In the genomic region with DNA sequence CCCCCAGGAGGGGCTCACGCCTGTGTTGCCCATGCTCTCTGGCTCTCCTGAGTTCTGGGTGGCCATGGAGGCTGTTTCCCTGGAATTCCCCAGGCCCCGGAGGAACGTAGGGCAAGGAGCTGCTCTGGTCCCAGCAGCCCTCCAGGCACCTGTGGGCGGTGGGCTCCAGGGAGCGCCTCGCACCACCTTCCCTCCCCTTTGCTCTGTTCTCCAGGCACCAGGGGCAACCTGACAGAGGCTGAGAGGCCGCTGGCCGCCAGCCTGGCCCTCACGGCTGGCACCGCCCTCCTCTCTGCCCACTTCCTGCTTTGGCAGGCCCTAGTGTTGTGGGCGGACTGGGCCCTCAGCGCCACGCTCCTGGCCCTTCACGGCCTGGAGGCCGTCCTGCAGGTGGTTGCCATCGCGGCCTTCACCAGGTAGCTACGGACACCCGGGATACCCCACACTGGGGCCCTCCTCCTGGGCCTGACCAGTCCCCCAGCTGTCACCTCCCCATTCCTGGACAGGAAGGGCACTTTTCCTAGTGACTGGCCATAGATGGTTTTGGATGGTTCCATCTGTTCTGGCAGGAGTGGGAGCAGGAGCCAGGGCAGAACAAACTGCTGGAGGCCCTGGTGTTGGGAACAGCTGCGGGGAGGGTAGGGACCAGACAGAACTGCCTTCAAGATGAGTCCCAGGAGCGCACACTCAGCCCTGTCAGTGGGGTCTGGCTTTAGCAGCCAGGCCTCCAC, we compare ENCODE assay signal across 13 cellular contexts. TPM values are rescaled to one million over a fixed set of nuclear protein-coding genes. Genes with fewer than 3 reads are reported as not detected.
DNase-seq lines count a peak whose midpoint lies in the region; TF ChIP-seq lines count a peak whose summit lies in the region.
"Had no signal": no experiment of that assay in that cellular context is flagged by ENCODE, and none has a peak within 500 bp of the region (broad histone marks: within the 10 kb centered on the region; RNA-seq: fewer than 3 reads in every experiment).

No MANE protein-coding gene starts in this region.

- H4K20me1 ChIP-seq in osteoblast (ENCODE audit: insufficient read depth, low read length): peaks cover 16% of the 10 kb centered on the region

- H3K4me1 ChIP-seq in osteoblast (ENCODE audit: insufficient read depth, low read length): peaks cover 19% of the 10 kb centered on the region

- no peak overlapping the region for H2AFZ ChIP-seq in osteoblast (ENCODE audit: low read length)

- H3K4me3 ChIP-seq in osteoblast (ENCODE audit: insufficient read depth, low read length): no peak overlapping the region
- H3K4me3 ChIP-seq: BLaER1 had no signal

- H3K27ac ChIP-seq in C4-2B: peak overlapping the region; percentile 98
- peak overlapping the region; percentile 94 for H3K27ac ChIP-seq in epithelial cell of prostate
- H3K27ac ChIP-seq in osteoblast (ENCODE audit: low read depth, low read length): no peak overlapping the region
- H3K27ac ChIP-seq: BLaER1 had no signal

- peaks cover 11% of the 10 kb centered on the region for H3K36me3 ChIP-seq in osteoblast (ENCODE audit: insufficient read depth, low read length)

- no peaks in the 10 kb centered on the region for H3K9me3 ChIP-seq in osteoblast (ENCODE audit: low read depth, low read length)

- peaks cover 37% of the 10 kb centered on the region for H3K79me2 ChIP-seq in osteoblast (ENCODE audit: insufficient read depth, low read length)

- H3K4me2 ChIP-seq in osteoblast (ENCODE audit: insufficient read depth, low read length): peak overlapping the region; percentile 13
- H3K4me2 ChIP-seq: BLaER1 had no signal

- no peak for TF ChIP-seq CTCF in C4-2B (conservative IDR thresholded peaks at IDR 0.05)
- no peak for TF ChIP-seq CTCF in osteoblast (IDR thresholded peaks at IDR 0.05; ENCODE audit: extremely low read depth, low read depth, low read length)

- DNase-seq in NCI-H2196 treated with DMSO at 0.1 percent for 48 hours (lab: John Stamatoyannopoulos, UW; ENCODE audit: unreplicated experiment): peak; percentile 67
- DNase-seq in epithelial cell of prostate (ENCODE audit: low read depth, low spot score): no peak
- peak; percentile 92 for DNase-seq in osteoblast (ENCODE audit: insufficient read length, low spot score, missing footprints)
- no peak for DNase-seq in NCI-H146 treated with DMSO at 0.1 percent for 48 hours (lab: John Stamatoyannopoulos, UW; ENCODE audit: unreplicated experiment)
- DNase-seq in GM19240 (ENCODE audit: insufficient read length, low spot score): no peak
- DNase-seq in NCI-H2227 (lab: John Stamatoyannopoulos, UW; ENCODE audit: unreplicated experiment): no peak
- DNase-seq in activated naive CD4-positive, alpha-beta T cell (lab: John Stamatoyannopoulos, UW): no peak
- DNase-seq: activated T-cell treated with anti-CD3 and anti-CD28 coated beads, Interleukin-2, amount 50 U/mL, for 72 hours; NCI-H2107; stimulated activated naive B cell treated with anti-CD40 and anti-IgM and Interleukin-4, amounts not matched to agents 10 μg/mL and 1 μg/mL and 100 μg/mL, for 72 hours; T-cell had no signal

- H3K27me3 ChIP-seq in osteoblast (ENCODE audit: insufficient read depth, low read length): no peaks in the 10 kb centered on the region

RNA-seq across cellular contexts. Expression of a gene that starts 3.1 kb away (rescaled TPM):
- total RNA-seq in osteoblast: 29.7 and 30.1 TPM in 2 replicates

RNA-seq across cellular contexts. Expression of a gene that starts 7.3 kb away (rescaled TPM):
- 17.4 and 21.2 TPM in 2 replicates for total RNA-seq in osteoblast

RNA-seq across cellular contexts. Expression of a gene that starts 7.9 kb away (rescaled TPM):
- total RNA-seq in osteoblast: 38.0 and 44.2 TPM in 2 replicates

RNA-seq across cellular contexts. Expression of a gene that starts 44.4 kb away (rescaled TPM):
- 204 TPM in 2 replicates for total RNA-seq in osteoblast

Comparison
In these comparisons a context has a peak if more than half of its experiments do, and no peak if none do; other contexts are left out.
1. DNase-seq: peak in NCI-H2196 treated with DMSO at 0.1 percent for 48 hours (single experiment) and osteoblast (single experiment); none in epithelial cell of prostate (single experiment), NCI-H146 treated with DMSO at 0.1 percent for 48 hours (single experiment), GM19240 (single experiment), NCI-H2227 (single experiment) and activated naive CD4-positive, alpha-beta T cell (0 of 4).